1 cellular context compared by ENCODE assay signal in the genomic region with DNA sequence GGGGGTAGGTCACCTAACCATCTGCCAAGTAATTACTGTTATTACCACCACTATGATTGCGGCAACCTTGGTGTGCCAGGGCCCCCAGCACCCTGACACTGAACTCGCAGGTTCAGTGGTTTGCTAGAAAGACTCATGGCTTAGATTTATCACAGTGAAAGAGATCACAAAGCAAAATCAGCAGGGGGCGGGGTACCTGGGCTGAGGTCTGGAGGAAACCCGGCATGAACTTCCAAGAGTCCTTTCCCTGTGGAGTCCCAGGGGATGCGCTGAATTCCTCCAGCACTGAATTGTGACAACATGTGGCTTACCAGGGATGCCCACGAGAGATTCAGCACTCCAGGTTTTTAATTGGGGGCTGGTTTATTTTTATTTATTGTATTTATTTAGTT.
A peak's percentile ranks its signal among the peaks of the same experiment; 100 is the strongest.
TF ChIP-seq lines count a peak whose summit lies in the region.

No MANE protein-coding gene starts in this region.

TF ChIP-seq in K562, 482 proteins besides CTCF, POLR2A, EP300 and RAD21:
- TF ChIP-seq KAT8 (IDR thresholded peaks at IDR 0.05; ENCODE audit: low read depth), result no peak
- peak; percentile 14; the same call in 1 of the 2 replicates for TF ChIP-seq RBFOX2 (IDR thresholded peaks at IDR 0.05; ENCODE audit: low read depth, low read length)
TF ChIP-seq in K562: peak in this region for 1.
